Comparison of ENCODE assay signal across 19 cellular contexts in genomic region chr21:14879458-14879857, GRCh38.
DNase-seq lines count a peak whose midpoint lies in the region; ATAC-seq, FAIRE-seq and TF ChIP-seq lines count a peak whose summit lies in the region.
"Had no signal": no experiment of that assay in that cellular context is flagged by ENCODE, and none has a peak within 500 bp of the region (broad histone marks: within the 10 kb centered on the region; RNA-seq: fewer than 3 reads in every experiment).

No MANE protein-coding gene starts in this region.

- no peaks in the 10 kb centered on the region for H3K36me3 ChIP-seq in GM06990 (ENCODE audit: control insufficient read depth, insufficient read depth, low read length)
- no peaks in the 10 kb centered on the region for H3K36me3 ChIP-seq in Panc1 (ENCODE audit: control insufficient read depth, insufficient read depth, low read length)
- no peaks in the 10 kb centered on the region for H3K36me3 ChIP-seq in endocrine pancreas (ENCODE audit: control insufficient read depth, insufficient read depth, low read length)
- H3K36me3 ChIP-seq in naive thymus-derived CD4-positive, alpha-beta T cell (ENCODE audit: control insufficient read depth in 2 of 3, insufficient read depth in 3 of 3, low read length in 3 of 3), result no peaks in the 10 kb centered on the region
- H3K36me3 ChIP-seq: BE2C, cardiac muscle cell, SJCRH30, thoracic aorta had no signal

- H3K27me3 ChIP-seq in GM06990 (replicated peaks; ENCODE audit: control insufficient read depth, insufficient read depth, low read length), result no peaks in the 10 kb centered on the region
- no peaks in the 10 kb centered on the region for H3K27me3 ChIP-seq in Panc1 (ENCODE audit: control insufficient read depth, insufficient read depth, low read length)
- H3K27me3 ChIP-seq in endocrine pancreas (ENCODE audit: control insufficient read depth, insufficient read depth, low read length), result no peaks in the 10 kb centered on the region
- H3K27me3 ChIP-seq in naive thymus-derived CD4-positive, alpha-beta T cell (ENCODE audit: control insufficient read depth in 2 of 2, insufficient read depth in 2 of 2, low read length in 2 of 2), result no peaks in the 10 kb centered on the region
- H3K27me3 ChIP-seq: BE2C, cardiac muscle cell, SJCRH30 had no signal

- no peaks in the 10 kb centered on the region for H3K36me3 Mint-ChIP-seq in naive thymus-derived CD4-positive, alpha-beta T cell
- no peaks in the 10 kb centered on the region for H3K36me3 Mint-ChIP-seq in immature natural killer cell
- H3K36me3 Mint-ChIP-seq: activated CD8-positive, alpha-beta memory T cell treated with anti-CD3 and anti-CD28 coated beads, Interleukin-2, amount 10 ng/mL, durations not matched to agents 7 days and 5 days had no signal

- peak; percentile 43; the same call in 1 of the 2 replicates for ATAC-seq in Panc1
- peak; percentile 70 for ATAC-seq in naive thymus-derived CD4-positive, alpha-beta T cell
- no peak for ATAC-seq in HG02798 (IDR thresholded peaks at IDR 0.05; ENCODE audit: poor library complexity, unreplicated experiment)
- ATAC-seq: activated CD8-positive, alpha-beta memory T cell treated with anti-CD3 and anti-CD28 coated beads, Interleukin-2, amount 10 ng/mL, durations not matched to agents 7 days and 5 days; activated T-helper 17 cell treated with anti-CD3 and anti-CD28 coated beads, Interleukin-2, amount 50 U/mL, for 72 hours; T-helper 17 cell had no signal

- in situ Hi-C loops in Panc1 (cut with HindIII; ENCODE audit: low pct_unique_long_range_greater_than_20kb, low sequenced_read_pairs), result no loop called here

- peak; percentile 16 for DNase-seq in GM06990 (ENCODE audit: extremely low read depth, insufficient read length)
- DNase-seq in Panc1 (ENCODE audit: low read depth, low spot score), result no peak
- no peak for DNase-seq in naive thymus-derived CD4-positive, alpha-beta T cell
- no peak for DNase-seq in HTR-8/SVneo (ENCODE audit: insufficient read length, low spot score)
- no peak for DNase-seq in activated CD4-positive, alpha-beta T cell treated with anti-CD3 and anti-CD28 coated beads, Interleukin-2, amount 50 U/mL, for 4 hours
- DNase-seq in immature natural killer cell, result no peak
- DNase-seq: activated CD4-positive, alpha-beta T cell treated with anti-CD3 and anti-CD28 coated beads for 1 hour; activated CD8-positive, alpha-beta memory T cell treated with anti-CD3 and anti-CD28 coated beads, Interleukin-2, amount 10 ng/mL, durations not matched to agents 7 days and 5 days; BE2C; head of caudate nucleus; NCI-H187; NCI-H345; SJCRH30; T-helper 17 cell had no signal

- peaks cover 19% of the 10 kb centered on the region for H3K4me1 ChIP-seq in Panc1 (ENCODE audit: control insufficient read depth, insufficient read depth, low read length)
- H3K4me1 ChIP-seq in endocrine pancreas (ENCODE audit: control insufficient read depth, insufficient read depth, low read length), result peaks cover 14% of the 10 kb centered on the region
- H3K4me1 ChIP-seq in naive thymus-derived CD4-positive, alpha-beta T cell (ENCODE audit: control insufficient read depth in 2 of 2, insufficient read depth in 2 of 2, low read length in 2 of 2), result no peaks in the 10 kb centered on the region
- H3K4me1 ChIP-seq: BE2C had no signal

- peaks cover 0 to 4% (median 0%) of the 10 kb centered on the region in 5 donors for H3K27me3 Mint-ChIP-seq in naive thymus-derived CD4-positive, alpha-beta T cell
- H3K27me3 Mint-ChIP-seq in immature natural killer cell (ENCODE audit: low read depth in 3 of 3), result peaks cover 0 to 2% (median 0%) of the 10 kb centered on the region in 3 donors
- H3K27me3 Mint-ChIP-seq: activated CD8-positive, alpha-beta memory T cell treated with anti-CD3 and anti-CD28 coated beads, Interleukin-2, amount 10 ng/mL, durations not matched to agents 7 days and 5 days; T-helper 17 cell had no signal

- peaks cover 0 to 4% (median 0%) of the 10 kb centered on the region in 7 donors for H3K4me1 Mint-ChIP-seq in naive thymus-derived CD4-positive, alpha-beta T cell
- H3K4me1 Mint-ChIP-seq in immature natural killer cell, result peaks cover 10% of the 10 kb centered on the region in 2 donors
- H3K4me1 Mint-ChIP-seq: activated T-helper 17 cell treated with anti-CD3 and anti-CD28 coated beads, Interleukin-2, amount 50 U/mL, for 72 hours had no signal

- POLR2A ChIA-PET in Panc1 (lab: Charles Lee), result no interaction called here
- POLR2A ChIA-PET in naive thymus-derived CD4-positive, alpha-beta T cell (lab: Charles Lee), result no interaction called here

- peak overlapping the region; percentile 85 for H3K27ac ChIP-seq in Panc1 (ENCODE audit: low read length)
- H3K27ac ChIP-seq in naive thymus-derived CD4-positive, alpha-beta T cell (ENCODE audit: low read depth, low read length), result no peak overlapping the region
- H3K27ac ChIP-seq: cardiac muscle cell, SJCRH30, thoracic aorta had no signal

- intact Hi-C loops in Panc1 (cut with micrococcal nuclease; ENCODE audit: unreplicated experiment), result loop anchor here (10.0 kb wide), 1 partner anchor 185 kb away; the partner anchor contains the start of gene NRIP1
- intact Hi-C loops in naive thymus-derived CD4-positive, alpha-beta T cell (cut with micrococcal nuclease), result no loop called here

- no peak overlapping the region for H3K9ac ChIP-seq in endocrine pancreas (ENCODE audit: control insufficient read depth, insufficient read depth, low read length)

- BruUV-seq in Panc1 (replicated peaks; lab: Mats Ljungman, UMichigan), result no TSS peak

- H3K9me3 ChIP-seq in Panc1 (ENCODE audit: control insufficient read depth, insufficient read depth, low read depth, low read length), result no peaks in the 10 kb centered on the region
- H3K9me3 ChIP-seq in endocrine pancreas (ENCODE audit: control insufficient read depth, low read length), result no peaks in the 10 kb centered on the region
- H3K9me3 ChIP-seq in naive thymus-derived CD4-positive, alpha-beta T cell (ENCODE audit: control insufficient read depth in 2 of 3, low read length in 3 of 3), result no peaks in the 10 kb centered on the region
- H3K9me3 ChIP-seq: BE2C, thoracic aorta had no signal

- CTCF ChIA-PET in Panc1 (lab: Charles Lee), result interaction anchor here (0.6 kb wide), 1 partner anchor 155 kb away, joined by 3 read pairs; no protein-coding TSS in a partner anchor
- CTCF ChIA-PET in naive thymus-derived CD4-positive, alpha-beta T cell (lab: Charles Lee), result interaction anchor here (0.5 to 2.0 kb wide), 2 partner anchors 673 to 1073 kb away, joined by 3 to 5 read pairs; no protein-coding TSS in a partner anchor

- no peak overlapping the region for H3K27ac Mint-ChIP-seq in naive thymus-derived CD4-positive, alpha-beta T cell
- no peak overlapping the region for H3K27ac Mint-ChIP-seq in immature natural killer cell
- H3K27ac Mint-ChIP-seq: activated CD8-positive, alpha-beta memory T cell treated with anti-CD3 and anti-CD28 coated beads, Interleukin-2, amount 10 ng/mL, durations not matched to agents 7 days and 5 days; activated T-helper 17 cell treated with anti-CD3 and anti-CD28 coated beads, Interleukin-2, amount 50 U/mL, for 72 hours; T-helper 17 cell had no signal

- peaks cover 0 to 2% (median 0%) of the 10 kb centered on the region in 11 donors for H3K9me3 Mint-ChIP-seq in naive thymus-derived CD4-positive, alpha-beta T cell
- no peaks in the 10 kb centered on the region for H3K9me3 Mint-ChIP-seq in immature natural killer cell
- H3K9me3 Mint-ChIP-seq: activated T-helper 17 cell treated with anti-CD3 and anti-CD28 coated beads, Interleukin-2, amount 50 U/mL, for 72 hours had no signal

- no peak for FAIRE-seq in HTR-8/SVneo (lab: Jason Lieb, UNC)

- H3K4me3 ChIP-seq in GM06990 (replicated peaks; ENCODE audit: low read depth, low read length) (no peak overlapping the region), Panc1 (ENCODE audit: low read depth in 2 of 2, low read length in 2 of 2) (no peak overlapping the region), endocrine pancreas (ENCODE audit: control insufficient read depth, insufficient read depth, low read length) (peak overlapping the region; percentile 11)
- H3K4me3 ChIP-seq in naive thymus-derived CD4-positive, alpha-beta T cell (ENCODE audit: low read length), result no peak overlapping the region
- H3K4me3 ChIP-seq: cardiac muscle cell, SJCRH30, thoracic aorta had no signal

- TF ChIP-seq CTCF in GM06990 (IDR thresholded peaks at IDR 0.05; ENCODE audit: insufficient read depth, low read length, poor library complexity, severe bottlenecking) (no peak), Panc1 (IDR thresholded peaks at IDR 0.05) (no peak)

- H3K4me3 Mint-ChIP-seq in naive thymus-derived CD4-positive, alpha-beta T cell, result no peak overlapping the region
- H3K4me3 Mint-ChIP-seq in immature natural killer cell, result no peak overlapping the region
- H3K4me3 Mint-ChIP-seq: activated CD8-positive, alpha-beta memory T cell treated with anti-CD3 and anti-CD28 coated beads, Interleukin-2, amount 10 ng/mL, durations not matched to agents 7 days and 5 days; activated T-helper 17 cell treated with anti-CD3 and anti-CD28 coated beads, Interleukin-2, amount 50 U/mL, for 72 hours; T-helper 17 cell had no signal
